ENCODE assay signal across 8 cellular contexts in the genomic region with DNA sequence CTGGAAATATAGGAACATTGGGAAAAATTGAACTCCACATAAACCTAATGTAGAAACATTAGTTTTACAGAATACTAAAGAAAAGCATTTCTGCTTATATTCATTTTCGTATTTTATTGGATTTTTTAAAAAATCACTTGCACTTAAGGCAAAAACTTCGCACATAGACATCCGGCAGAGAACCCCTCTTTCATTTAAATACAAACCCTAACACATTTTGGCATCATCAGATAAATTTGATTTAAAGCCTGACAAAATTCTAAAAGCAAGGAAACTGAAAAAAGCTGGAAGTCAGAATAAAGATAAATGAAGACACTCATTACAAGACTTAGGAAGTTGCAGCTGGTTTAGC. TPM values are rescaled to one million over a fixed set of nuclear protein-coding genes. Genes with fewer than 3 reads are reported as not detected.
A peak's percentile ranks its signal among the peaks of the same experiment; 100 is the strongest.
DNase-seq lines count a peak whose midpoint lies in the region; ATAC-seq, FAIRE-seq and TF ChIP-seq lines count a peak whose summit lies in the region.

No MANE protein-coding gene starts in this region.

- peaks cover 17% of the 10 kb centered on the region for H3K36me3 Mint-ChIP-seq in activated CD8-positive, alpha-beta memory T cell treated with anti-CD3 and anti-CD28 coated beads, Interleukin-2, amount 10 ng/mL, durations not matched to agents 7 days and 5 days

- no peak overlapping the region for H3K27ac ChIP-seq in SJCRH30
- H3K27ac ChIP-seq in stomach = no peak overlapping the region
- H3K27ac ChIP-seq in thyroid gland = no peak overlapping the region

- H3K4me1 ChIP-seq in SJCRH30 (0 out of 2 replicates have a peak, but pooled peaks cover 2% of the 10 kb centered on the region), stomach (peaks cover 0 to 29% (median 26%) of the 10 kb centered on the region in 4 donors), thyroid gland (peaks cover 6 to 9% of the 10 kb centered on the region in 2 donors)

- H3K9me3 ChIP-seq in SJCRH30 (replicated peaks) (0 out of 2 replicates have a peak, but pooled peaks cover 5% of the 10 kb centered on the region), stomach (no peaks in the 10 kb centered on the region), thyroid gland (no peaks in the 10 kb centered on the region)

- H3K27me3 ChIP-seq in SJCRH30 = no peaks in the 10 kb centered on the region
- H3K27me3 ChIP-seq in stomach = no peaks in the 10 kb centered on the region
- no peaks in the 10 kb centered on the region for H3K27me3 ChIP-seq in thyroid gland

- H3K36me3 ChIP-seq in SJCRH30 (no peaks in the 10 kb centered on the region), stomach (no peaks in the 10 kb centered on the region), thyroid gland (no peaks in the 10 kb centered on the region)

- H3K4me3 ChIP-seq in SJCRH30 = peak overlapping the region; percentile 75
- peak overlapping the region; percentile 94 for H3K4me3 ChIP-seq in iPS-11a (ENCODE audit: low read depth, low read length)
- H3K4me3 ChIP-seq in stomach = peak overlapping the region in 3 of 4 donors; percentile 80 to 92 (median 87)
- H3K4me3 ChIP-seq in thyroid gland (replicated peaks in 1 of 3) = no peak overlapping the region

- ATAC-seq in activated CD8-positive, alpha-beta memory T cell treated with anti-CD3 and anti-CD28 coated beads, Interleukin-2, amount 10 ng/mL, durations not matched to agents 7 days and 5 days = no peak

- no peak for TF ChIP-seq EP300 in stomach (IDR thresholded peaks at IDR 0.05)

- no peak for TF ChIP-seq CTCF in stomach (IDR thresholded peaks at IDR 0.05)
- no peak for TF ChIP-seq CTCF in thyroid gland (IDR thresholded peaks at IDR 0.05)

- no peak for FAIRE-seq in GM12891 (lab: Jason Lieb, UNC)

- peak overlapping the region; percentile 90 for H3K4me3 Mint-ChIP-seq in activated CD8-positive, alpha-beta memory T cell treated with anti-CD3 and anti-CD28 coated beads, Interleukin-2, amount 10 ng/mL, durations not matched to agents 7 days and 5 days

- CTCF ChIA-PET in activated CD8-positive, alpha-beta memory T cell treated with anti-CD3 and anti-CD28 coated beads, Interleukin-2, amount 10 ng/mL, durations not matched to agents 7 days and 5 days (lab: Charles Lee) = interaction anchor here (1.3 to 1.8 kb wide), 2 partner anchors 24 to 672 kb away, joined by 3 to 4 read pairs; no protein-coding TSS in a partner anchor

- 64 to 69% (median 66%) methylated on average over 3 of the region's 3 CpGs for WGBS in stomach, 5 donors
- WGBS in thyroid gland, 2 donors = 65 to 66% methylated on average over 3 of the region's 3 CpGs

- no peak for TF ChIP-seq POLR2A in stomach (IDR thresholded peaks at IDR 0.05)
- TF ChIP-seq POLR2A in GM12891 (IDR thresholded peaks at IDR 0.05; ENCODE audit: low read depth, low read length) = no peak
- no peak for TF ChIP-seq POLR2A in thyroid gland (IDR thresholded peaks at IDR 0.05)

- H3K27me3 Mint-ChIP-seq in activated CD8-positive, alpha-beta memory T cell treated with anti-CD3 and anti-CD28 coated beads, Interleukin-2, amount 10 ng/mL, durations not matched to agents 7 days and 5 days = no peaks in the 10 kb centered on the region

- H3K27ac Mint-ChIP-seq in activated CD8-positive, alpha-beta memory T cell treated with anti-CD3 and anti-CD28 coated beads, Interleukin-2, amount 10 ng/mL, durations not matched to agents 7 days and 5 days = no peak overlapping the region

- H3K9me3 Mint-ChIP-seq in activated CD8-positive, alpha-beta memory T cell treated with anti-CD3 and anti-CD28 coated beads, Interleukin-2, amount 10 ng/mL, durations not matched to agents 7 days and 5 days (ENCODE audit: low read depth) = no peaks in the 10 kb centered on the region

- no peak for DNase-seq in activated CD8-positive, alpha-beta memory T cell treated with anti-CD3 and anti-CD28 coated beads, Interleukin-2, amount 10 ng/mL, durations not matched to agents 7 days and 5 days
- no peak for DNase-seq in activated CD8-positive, alpha-beta memory T cell treated with anti-CD3 and anti-CD28 coated beads, Interleukin-2, amount 50 U/mL, for 48 hours
- DNase-seq in SJCRH30 = no peak
- DNase-seq in stomach = no peak
- no peak for DNase-seq in GM12891 (ENCODE audit: insufficient read length, low spot score)
- no peak for DNase-seq in HCEC 1CT
- DNase-seq in thyroid gland = no peak

- peaks cover 22% of the 10 kb centered on the region for H3K4me1 Mint-ChIP-seq in activated CD8-positive, alpha-beta memory T cell treated with anti-CD3 and anti-CD28 coated beads, Interleukin-2, amount 10 ng/mL, durations not matched to agents 7 days and 5 days

- intact Hi-C loops in stomach (cut with DNase I; ENCODE audit: low total_unique reads) = no loop called here
- intact Hi-C loops in thyroid gland (cut with DNase I) = loop anchor here (5.0 kb wide), 1 partner anchor 170 kb away; the partner anchor contains the start of gene CHCHD3

TF ChIP-seq in GM12891, 5 proteins besides CTCF, POLR2A, EP300 and RAD21:
- TF ChIP-seq TAF1 (IDR thresholded peaks at IDR 0.05; ENCODE audit: low read depth, low read length) (no peak), POLR2AphosphoS5 (IDR thresholded peaks at IDR 0.05; ENCODE audit: low read depth, low read length) (no peak)

RNA-seq across cellular contexts. Expression of gene EXOC4, which starts 0.4 kb away (rescaled TPM):
- 10 to 100 TPM; 68.6 to 88.3 TPM for total RNA-seq in activated CD8-positive, alpha-beta memory T cell treated with anti-CD3 and anti-CD28 coated beads, Interleukin-2, amount 10 ng/mL, durations not matched to agents 7 days and 5 days
- 51.2 and 62.4 TPM in 2 replicates for total RNA-seq in SJCRH30 (2014; rRNA removed; shearing (Covaris generic))
- total RNA-seq in stomach (100 to 1,000 TPM in 3 of 5 donors, 10 to 100 TPM in 2; 54.5 to 339 (median 111) TPM), thyroid gland (100 to 1,000 TPM in 3 of 4 donors, 10 to 100 TPM in 1; 74.0 to 116 (median 107) TPM)
- 10 to 100 TPM; 14.1 to 15.9 (median 15.7) TPM for polyA plus RNA-seq in stomach
- polyA plus RNA-seq in GM12891 (2012; ENCODE audit: low read depth, missing spikeins) = 22.0 TPM

Comparison
In these comparisons a context has a peak if more than half of its experiments do, and no peak if none do; other contexts are left out.
1. H3K4me3 ChIP-seq: peak in SJCRH30 (single experiment), iPS-11a (single experiment) and stomach (3 of 4); none in thyroid gland (0 of 3).